32 cellular contexts compared by ENCODE assay signal in genomic region chrX:8043546-8043945, GRCh38.
"Had no signal": no experiment of that assay in that cellular context is flagged by ENCODE, and none has a peak within 500 bp of the region (broad histone marks: within the 10 kb centered on the region; RNA-seq: fewer than 3 reads in every experiment).

No MANE protein-coding gene starts in this region.

- H3K4me3 Mint-ChIP-seq: activated B cell treated with CpG ODN at 0.5 μM for 24 hours; activated CD8-positive, alpha-beta T cell treated with anti-CD3 and anti-CD28 coated beads for 36 hours; activated naive CD4-positive, alpha-beta T cell treated with anti-CD3 and anti-CD28 coated beads, Interleukin-2, amount 50 U/mL, for 24 hours; activated naive CD8-positive, alpha-beta T cell treated with anti-CD3 and anti-CD28 coated beads for 36 hours; activated naive CD8-positive, alpha-beta T cell treated with anti-CD3 and anti-CD28 coated beads, Interleukin-2, amount 50 U/mL, for 24 hours; activated T-cell treated with anti-CD3 and anti-CD28 coated beads, Interleukin-2, amount 50 U/mL, for 4 hours; activated T-helper 17 cell treated with anti-CD3 and anti-CD28 coated beads, Interleukin-2, amount 50 U/mL, for 72 hours; brain; effector memory CD8-positive, alpha-beta T cell; T-helper 1 cell treated with Interleukin-12 subunit alpha and Interleukin-12 subunit beta and Interleukin-4 antibody, amounts not matched to agents 30 μg/mL and 1 μg/mL, for 36 hours had no signal

- H3K9me3 ChIP-seq: adrenal gland, gastrocnemius medialis, heart left ventricle had no signal

- H3K4me3 ChIP-seq: adrenal gland, gastrocnemius medialis, heart left ventricle had no signal

- H3K27ac Mint-ChIP-seq: activated B cell treated with CpG ODN at 0.5 μM for 24 hours; activated CD8-positive, alpha-beta T cell treated with anti-CD3 and anti-CD28 coated beads for 36 hours; activated naive CD4-positive, alpha-beta T cell treated with anti-CD3 and anti-CD28 coated beads, Interleukin-2, amount 50 U/mL, for 24 hours; activated naive CD8-positive, alpha-beta T cell treated with anti-CD3 and anti-CD28 coated beads for 36 hours; activated naive CD8-positive, alpha-beta T cell treated with anti-CD3 and anti-CD28 coated beads, Interleukin-2, amount 50 U/mL, for 24 hours; activated T-helper 17 cell treated with anti-CD3 and anti-CD28 coated beads, Interleukin-2, amount 50 U/mL, for 72 hours; brain; effector memory CD8-positive, alpha-beta T cell; T-helper 1 cell treated with Interleukin-12 subunit alpha and Interleukin-12 subunit beta and Interleukin-4 antibody, amounts not matched to agents 30 μg/mL and 1 μg/mL, for 36 hours had no signal

- ATAC-seq: activated CD4-positive, CD25-positive, alpha-beta regulatory T cell treated with anti-CD3 and anti-CD28 coated beads, Interleukin-2, amount 50 U/mL, for 24 hours; activated CD8-positive, alpha-beta T cell treated with anti-CD3 and anti-CD28 coated beads for 36 hours; activated naive CD8-positive, alpha-beta T cell treated with anti-CD3 and anti-CD28 coated beads, Interleukin-2, amount 50 U/mL, for 24 hours; activated T-cell treated with anti-CD3 and anti-CD28 coated beads, Interleukin-2, amount 50 U/mL, for 4 hours; activated T-helper 17 cell treated with anti-CD3 and anti-CD28 coated beads, Interleukin-2, amount 50 U/mL, for 72 hours; effector memory CD8-positive, alpha-beta T cell; esophagus mucosa; gastrocnemius medialis; heart left ventricle had no signal

- H3K27me3 Mint-ChIP-seq: activated B cell treated with CpG ODN at 0.5 μM for 24 hours; activated CD8-positive, alpha-beta T cell treated with anti-CD3 and anti-CD28 coated beads for 36 hours; activated naive CD4-positive, alpha-beta T cell treated with anti-CD3 and anti-CD28 coated beads, Interleukin-2, amount 50 U/mL, for 24 hours; activated naive CD8-positive, alpha-beta T cell treated with anti-CD3 and anti-CD28 coated beads for 36 hours; activated naive CD8-positive, alpha-beta T cell treated with anti-CD3 and anti-CD28 coated beads, Interleukin-2, amount 50 U/mL, for 24 hours; activated T-helper 17 cell treated with anti-CD3 and anti-CD28 coated beads, Interleukin-2, amount 50 U/mL, for 72 hours; effector memory CD8-positive, alpha-beta T cell had no signal

- H3K36me3 Mint-ChIP-seq: brain had no signal

- H3K9me3 Mint-ChIP-seq: activated B cell treated with CpG ODN at 0.5 μM for 24 hours; activated CD8-positive, alpha-beta T cell treated with anti-CD3 and anti-CD28 coated beads for 36 hours; activated naive CD4-positive, alpha-beta T cell treated with anti-CD3 and anti-CD28 coated beads, Interleukin-2, amount 50 U/mL, for 24 hours; activated naive CD8-positive, alpha-beta T cell treated with anti-CD3 and anti-CD28 coated beads for 36 hours; activated naive CD8-positive, alpha-beta T cell treated with anti-CD3 and anti-CD28 coated beads, Interleukin-2, amount 50 U/mL, for 24 hours; activated T-cell treated with anti-CD3 and anti-CD28 coated beads, Interleukin-2, amount 50 U/mL, for 4 hours; activated T-helper 17 cell treated with anti-CD3 and anti-CD28 coated beads, Interleukin-2, amount 50 U/mL, for 72 hours; effector memory CD8-positive, alpha-beta T cell; T-helper 1 cell treated with Interleukin-12 subunit alpha and Interleukin-12 subunit beta and Interleukin-4 antibody, amounts not matched to agents 30 μg/mL and 1 μg/mL, for 36 hours had no signal

- H3K4me1 Mint-ChIP-seq: activated naive CD8-positive, alpha-beta T cell treated with anti-CD3 and anti-CD28 coated beads for 36 hours; activated T-helper 17 cell treated with anti-CD3 and anti-CD28 coated beads, Interleukin-2, amount 50 U/mL, for 72 hours had no signal

- H3K4me1 ChIP-seq: adrenal gland, gastrocnemius medialis had no signal

- H3K36me3 ChIP-seq: adrenal gland, gastrocnemius medialis, heart left ventricle, WERI-Rb-1 had no signal

- H3K27me3 ChIP-seq: adrenal gland, gastrocnemius medialis had no signal

- DNase-seq: activated B cell treated with CpG ODN at 0.5 μM for 24 hours; activated CD4-positive, alpha-beta T cell treated with anti-CD3 and anti-CD28 coated beads for 48 hours; activated CD4-positive, alpha-beta T cell treated with anti-CD3 and anti-CD28 coated beads, Interleukin-2, amount 50 U/mL, for 1 hour; activated CD4-positive, alpha-beta T cell treated with anti-CD3 and anti-CD28 coated beads, Interleukin-2, amount 50 U/mL, for 48 hours; activated CD8-positive, alpha-beta memory T cell treated with anti-CD3 and anti-CD28 coated beads for 24 hours; activated CD8-positive, alpha-beta T cell treated with anti-CD3 and anti-CD28 coated beads for 36 hours; activated effector memory CD4-positive, alpha-beta T cell treated with Interleukin-2 at 50 U/mL for 16 hours; activated gamma-delta T cell treated with Interleukin-2 at 50 U/mL for 16 hours; activated naive CD4-positive, alpha-beta T cell treated with Interleukin-2 at 50 U/mL for 16 hours; activated naive CD8-positive, alpha-beta T cell treated with anti-CD3 and anti-CD28 coated beads for 36 hours; activated naive CD8-positive, alpha-beta T cell treated with anti-CD3 and anti-CD28 coated beads, Interleukin-2, amount 50 U/mL, for 24 hours; activated T-cell treated with anti-CD3 and anti-CD28 coated beads, Interleukin-2, amount 50 U/mL, for 4 hours; adrenal gland; amygdala; aorta; caudate nucleus; cortex of kidney; dermis blood vessel endothelial cell; effector CD4-positive, alpha-beta T cell; effector memory CD8-positive, alpha-beta T cell; foreskin fibroblast; gastrocnemius medialis; glutamatergic neuron; heart left ventricle; T1000; WERI-Rb-1 had no signal

- H3K27ac ChIP-seq: adrenal gland, gastrocnemius medialis, heart left ventricle, WERI-Rb-1 had no signal
